28 cellular contexts compared by ENCODE assay signal in the genomic region with DNA sequence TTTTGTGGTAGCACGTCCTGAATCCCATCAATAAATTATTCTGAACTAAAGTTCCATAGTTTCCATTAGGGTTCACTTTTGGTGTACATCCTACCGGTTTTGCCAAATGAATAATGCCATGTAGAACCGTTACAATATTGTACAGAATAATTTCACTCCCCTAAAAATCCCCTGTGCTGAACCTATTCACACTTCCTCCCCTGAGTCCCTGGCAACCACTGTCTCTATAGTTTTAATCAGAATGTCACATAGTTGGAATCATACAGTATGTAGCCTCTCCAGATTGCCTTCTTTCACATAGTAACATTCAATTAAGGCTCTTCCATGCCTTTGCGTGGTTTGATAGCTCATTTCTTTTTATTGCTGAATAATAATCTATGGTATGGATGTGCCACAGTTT. TPM values are rescaled to one million over a fixed set of nuclear protein-coding genes. Genes with fewer than 3 reads are reported as not detected.
A peak's percentile ranks its signal among the peaks of the same experiment; 100 is the strongest.
DNase-seq lines count a peak whose midpoint lies in the region; ATAC-seq and TF ChIP-seq lines count a peak whose summit lies in the region.
"Had no signal": no experiment of that assay in that cellular context is flagged by ENCODE, and none has a peak within 500 bp of the region (broad histone marks: within the 10 kb centered on the region; RNA-seq: fewer than 3 reads in every experiment).

No MANE protein-coding gene starts in this region.

- H3K27me3 Mint-ChIP-seq in activated CD4-positive, alpha-beta T cell treated with anti-CD3 and anti-CD28 coated beads, Interleukin-2, amount 10 ng/mL, durations not matched to agents 7 days and 5 days = no peaks in the 10 kb centered on the region
- no peaks in the 10 kb centered on the region for H3K27me3 Mint-ChIP-seq in CD4-positive, CD25-positive, alpha-beta regulatory T cell
- no peaks in the 10 kb centered on the region for H3K27me3 Mint-ChIP-seq in effector memory CD8-positive, alpha-beta T cell
- H3K27me3 Mint-ChIP-seq: activated CD4-positive, alpha-beta T cell treated with anti-CD3 and anti-CD28 coated beads for 36 hours had no signal

- H3K4me3 Mint-ChIP-seq in activated CD4-positive, alpha-beta T cell treated with anti-CD3 and anti-CD28 coated beads, Interleukin-2, amount 10 ng/mL, durations not matched to agents 7 days and 5 days = no peak overlapping the region
- H3K4me3 Mint-ChIP-seq in CD4-positive, CD25-positive, alpha-beta regulatory T cell = peak overlapping the region in 3 of 4 donors; percentile 0 to 48 (median 17)
- H3K4me3 Mint-ChIP-seq in effector memory CD8-positive, alpha-beta T cell = peak overlapping the region in 1 of 2 donors; percentile 28
- H3K4me3 Mint-ChIP-seq: activated CD4-positive, alpha-beta T cell treated with anti-CD3 and anti-CD28 coated beads for 36 hours had no signal

- no peaks in the 10 kb centered on the region for H3K27me3 ChIP-seq in CD4-positive, CD25-positive, alpha-beta regulatory T cell (ENCODE audit: control insufficient read depth, insufficient read depth, low read length)
- H3K27me3 ChIP-seq in KMS-11 (ENCODE audit: insufficient read depth, low read depth) (no peaks in the 10 kb centered on the region), ovary (no peaks in the 10 kb centered on the region)
- H3K27me3 ChIP-seq: neutrophil, thyroid gland had no signal

- H3K27ac Mint-ChIP-seq in activated CD4-positive, alpha-beta T cell treated with anti-CD3 and anti-CD28 coated beads, Interleukin-2, amount 10 ng/mL, durations not matched to agents 7 days and 5 days = peak overlapping the region; percentile 95
- peak overlapping the region; percentile 12 to 94 (median 78) for H3K27ac Mint-ChIP-seq in CD4-positive, CD25-positive, alpha-beta regulatory T cell
- H3K27ac Mint-ChIP-seq in effector memory CD8-positive, alpha-beta T cell = peak overlapping the region; percentile 81 to 98
- H3K27ac Mint-ChIP-seq: activated CD4-positive, alpha-beta T cell treated with anti-CD3 and anti-CD28 coated beads for 36 hours had no signal

- H3K27ac ChIP-seq in CD4-positive, CD25-positive, alpha-beta regulatory T cell (ENCODE audit: insufficient read depth, low read length, poor library complexity, severe bottlenecking) = no peak overlapping the region
- H3K27ac ChIP-seq in KMS-11 (peak overlapping the region; percentile 96; the same call in 1 of the 2 replicates), ovary (no peak overlapping the region)
- H3K27ac ChIP-seq: coronary artery, epithelial cell of prostate, HL-60, neutrophil, PC-9, psoas muscle, SK-N-MC, thyroid gland had no signal

- POLR2A ChIA-PET in activated CD4-positive, alpha-beta T cell treated with anti-CD3 and anti-CD28 coated beads, Interleukin-2, amount 10 ng/mL, durations not matched to agents 7 days and 5 days (lab: Charles Lee) = no interaction called here

- H3K9me3 Mint-ChIP-seq in activated CD4-positive, alpha-beta T cell treated with anti-CD3 and anti-CD28 coated beads, Interleukin-2, amount 10 ng/mL, durations not matched to agents 7 days and 5 days = peaks cover 16% of the 10 kb centered on the region
- H3K9me3 Mint-ChIP-seq in CD4-positive, CD25-positive, alpha-beta regulatory T cell = peaks cover 0 to 3% (median 0%) of the 10 kb centered on the region in 7 donors
- H3K9me3 Mint-ChIP-seq in effector memory CD8-positive, alpha-beta T cell = no peaks in the 10 kb centered on the region

- TF ChIP-seq CTCF in KMS-11 (conservative IDR thresholded peaks at IDR 0.05; ENCODE audit: low read depth, low read length) = no peak
- TF ChIP-seq CTCF in ovary (IDR thresholded peaks at IDR 0.05) = no peak

- no peak overlapping the region for H2AFZ ChIP-seq in KMS-11 (ENCODE audit: low read depth)
- H2AFZ ChIP-seq: PC-9 had no signal

- WGBS in ovary, 3 donors = 88 to 94% (median 90%) methylated on average over 4 of the region's 4 CpGs

- H3K4me2 ChIP-seq in KMS-11 = no peak overlapping the region
- H3K4me2 ChIP-seq: PC-9 had no signal

- peaks cover 26% of the 10 kb centered on the region for H3K79me2 ChIP-seq in KMS-11 (ENCODE audit: insufficient read depth, low read depth)

- H3K4me1 Mint-ChIP-seq in activated CD4-positive, alpha-beta T cell treated with anti-CD3 and anti-CD28 coated beads, Interleukin-2, amount 10 ng/mL, durations not matched to agents 7 days and 5 days = peaks cover 76% of the 10 kb centered on the region
- H3K4me1 Mint-ChIP-seq in CD4-positive, CD25-positive, alpha-beta regulatory T cell = peaks cover 32 to 88% (median 70%) of the 10 kb centered on the region in 4 donors
- H3K4me1 Mint-ChIP-seq in effector memory CD8-positive, alpha-beta T cell (ENCODE audit: low read depth in 2 of 2) = peaks cover 43 to 68% of the 10 kb centered on the region in 2 donors

- no peaks in the 10 kb centered on the region for H3K36me3 ChIP-seq in CD4-positive, CD25-positive, alpha-beta regulatory T cell (ENCODE audit: control insufficient read depth, insufficient read depth, low read length)
- H3K36me3 ChIP-seq in KMS-11 (ENCODE audit: insufficient read depth) (no peaks in the 10 kb centered on the region), ovary (no peaks in the 10 kb centered on the region)
- H3K36me3 ChIP-seq: neutrophil, thyroid gland had no signal

- H3K4me1 ChIP-seq in CD4-positive, CD25-positive, alpha-beta regulatory T cell (ENCODE audit: control insufficient read depth, insufficient read depth, low read length, poor library complexity, severe bottlenecking) = peaks cover 48% of the 10 kb centered on the region
- H3K4me1 ChIP-seq in KMS-11 (ENCODE audit: low read depth, poor library complexity, severe bottlenecking) (peaks cover 77% of the 10 kb centered on the region), ovary (ENCODE audit: insufficient read depth) (peaks cover 2% of the 10 kb centered on the region)
- H3K4me1 ChIP-seq: psoas muscle, thyroid gland had no signal

- no peak for ATAC-seq in CD4-positive, CD25-positive, alpha-beta regulatory T cell (ENCODE audit: low read depth in 2 of 2)
- ATAC-seq in effector memory CD8-positive, alpha-beta T cell (replicated peaks) = no peak
- ATAC-seq in HG02571 (IDR thresholded peaks at IDR 0.05; ENCODE audit: unreplicated experiment) = no peak
- ATAC-seq in HG02763 (IDR thresholded peaks at IDR 0.05; ENCODE audit: unreplicated experiment) = no peak
- ATAC-seq: activated CD4-positive, alpha-beta T cell treated with anti-CD3 and anti-CD28 coated beads for 36 hours; left cardiac atrium; psoas muscle; sciatic nerve had no signal

- no peak overlapping the region for H3K9ac ChIP-seq in KMS-11

- intact Hi-C loops in ovary (cut with DNase I) = no loop called here

- H3K9me3 ChIP-seq in CD4-positive, CD25-positive, alpha-beta regulatory T cell (ENCODE audit: control insufficient read depth in 2 of 2, low read length in 2 of 2) = no peaks in the 10 kb centered on the region
- H3K9me3 ChIP-seq in ovary = no peaks in the 10 kb centered on the region
- H3K9me3 ChIP-seq: neutrophil, psoas muscle, thyroid gland had no signal

- no peak overlapping the region for H3K4me3 ChIP-seq in CD4-positive, CD25-positive, alpha-beta regulatory T cell (ENCODE audit: low read depth, low read length)
- H3K4me3 ChIP-seq in KMS-11 (IDR thresholded peaks at IDR 0.05; ENCODE audit: insufficient read depth, low read depth, low read length) (no peak overlapping the region), ovary (no peak overlapping the region)
- H3K4me3 ChIP-seq: coronary artery, PC-9, psoas muscle, SK-N-MC, thyroid gland had no signal

- no peaks in the 10 kb centered on the region for H4K20me1 ChIP-seq in KMS-11 (ENCODE audit: insufficient read depth)

- CTCF ChIA-PET in activated CD4-positive, alpha-beta T cell treated with anti-CD3 and anti-CD28 coated beads, Interleukin-2, amount 10 ng/mL, durations not matched to agents 7 days and 5 days (lab: Charles Lee) = interaction anchor here (1.0 to 1.1 kb wide), 2 partner anchors 9 to 14 kb away, joined by 3 read pairs; partner anchors contain the start of gene CASP8

- no peak for TF ChIP-seq EP300 in ovary (IDR thresholded peaks at IDR 0.05)

- no peak for DNase-seq in activated CD4-positive, alpha-beta T cell treated with anti-CD3 and anti-CD28 coated beads, Interleukin-2, amount 10 ng/mL, durations not matched to agents 7 days and 5 days
- DNase-seq in activated CD4-positive, alpha-beta T cell treated with anti-CD3 and anti-CD28 coated beads for 48 hours = no peak
- DNase-seq in CD4-positive, CD25-positive, alpha-beta regulatory T cell = no peak
- DNase-seq in effector memory CD8-positive, alpha-beta T cell = no peak
- no peak for DNase-seq in ovary
- DNase-seq: activated CD4-positive, alpha-beta T cell treated with anti-CD3 and anti-CD28 coated beads for 36 hours; DMS 273 treated with DMSO at 0.1 percent for 48 hours; effector CD8-positive, alpha-beta T cell; EL; hypothalamus; KG1; left cardiac atrium; NCI-H1417; NCI-H2029; NCI-H524 treated with DMSO at 0.1 percent for 48 hours; PC-9; psoas muscle; stimulated activated CD4-positive, alpha-beta T cell treated with anti-CD3 and anti-CD28 coated beads, Interleukin-2, amount 100 ng/mL, for 48 hours; thyroid gland had no signal

- no peak for TF ChIP-seq POLR2A in ovary (IDR thresholded peaks at IDR 0.05)

- H3K36me3 Mint-ChIP-seq in activated CD4-positive, alpha-beta T cell treated with anti-CD3 and anti-CD28 coated beads, Interleukin-2, amount 10 ng/mL, durations not matched to agents 7 days and 5 days (ENCODE audit: low read depth) = peaks cover 63% of the 10 kb centered on the region
- H3K36me3 Mint-ChIP-seq in CD4-positive, CD25-positive, alpha-beta regulatory T cell = peaks cover 37% of the 10 kb centered on the region
- peaks cover 29% of the 10 kb centered on the region for H3K36me3 Mint-ChIP-seq in effector memory CD8-positive, alpha-beta T cell (ENCODE audit: insufficient read depth)

RNA-seq across cellular contexts. Expression of gene CASP8, which starts 9.6 kb away (rescaled TPM):
- total RNA-seq in activated CD4-positive, alpha-beta T cell treated with anti-CD3 and anti-CD28 coated beads, Interleukin-2, amount 10 ng/mL, durations not matched to agents 7 days and 5 days = 10 to 100 TPM; 73.6 to 77.7 TPM
- 254 TPM for total RNA-seq in CD4-positive, CD25-positive, alpha-beta regulatory T cell
- polyA plus RNA-seq in CD4-positive, CD25-positive, alpha-beta regulatory T cell = 100 to 1,000 TPM in 1 of 4 donors, 10 to 100 TPM in 3; 63.8 to 112 (median 94.1) TPM
- 10 to 100 TPM in 5 of 7 donors, 1 to 10 TPM in 2; 8.4 to 17.0 (median 12.6) TPM for total RNA-seq in ovary
- 10 to 100 TPM in 1 of 2 donors, 1 to 10 TPM in 1; 6.7 to 20.2 TPM for polyA plus RNA-seq in ovary

Comparison
In these comparisons a context has a peak if more than half of its experiments do, and no peak if none do; other contexts are left out.
1. RNA of gene CASP8, which starts 9.6 kb away (total RNA-seq): 254 TPM in CD4-positive, CD25-positive, alpha-beta regulatory T cell (single experiment) and 73.6 to 77.7 TPM in activated CD4-positive, alpha-beta T cell treated with anti-CD3 and anti-CD28 coated beads, Interleukin-2, amount 10 ng/mL, durations not matched to agents 7 days and 5 days; 8.4 to 17.0 TPM in ovary; every median in the first group is over 4 times any median in the second.
2. Peak in every context shown above with its lines, with median percentiles within 50 percentile points of each other: H3K27ac Mint-ChIP-seq.